In genomic region chr13:110097013-110097412, GRCh38 we compare ENCODE assay signal across 14 cellular contexts.
"Had no signal": no experiment of that assay in that cellular context is flagged by ENCODE, and none has a peak within 500 bp of the region (broad histone marks: within the 10 kb centered on the region; RNA-seq: fewer than 3 reads in every experiment).

No MANE protein-coding gene starts in this region.

- H3K4me1 ChIP-seq: left lung had no signal

- H3K4me3 Mint-ChIP-seq: activated CD4-positive, alpha-beta T cell treated with anti-CD3 and anti-CD28 coated beads, Interleukin-2, amount 10 ng/mL, durations not matched to agents 7 days and 5 days; effector memory CD8-positive, alpha-beta T cell; nephron; stimulated activated naive B cell treated with anti-CD40 and anti-IgM and Interleukin-4, amounts not matched to agents 10 μg/mL and 1 μg/mL and 100 μg/mL, for 72 hours had no signal

- H3K9ac ChIP-seq: parathyroid adenoma had no signal

- H3K79me2 ChIP-seq: parathyroid adenoma had no signal

- H2AFZ ChIP-seq: parathyroid adenoma had no signal

- H3K27ac Mint-ChIP-seq: activated CD4-positive, alpha-beta T cell treated with anti-CD3 and anti-CD28 coated beads, Interleukin-2, amount 10 ng/mL, durations not matched to agents 7 days and 5 days; effector memory CD8-positive, alpha-beta T cell; nephron; stimulated activated naive B cell treated with anti-CD40 and anti-IgM and Interleukin-4, amounts not matched to agents 10 μg/mL and 1 μg/mL and 100 μg/mL, for 72 hours had no signal

- H3K4me3 ChIP-seq: adrenal gland, cardiac muscle cell, left lung, thoracic aorta, upper lobe of right lung had no signal

- H3K27me3 ChIP-seq: adrenal gland, cardiac muscle cell, left lung, upper lobe of right lung had no signal

- H3K36me3 ChIP-seq: adrenal gland, cardiac muscle cell, left lung, thoracic aorta, upper lobe of right lung had no signal

- H3K27me3 Mint-ChIP-seq: activated CD4-positive, alpha-beta T cell treated with anti-CD3 and anti-CD28 coated beads, Interleukin-2, amount 10 ng/mL, durations not matched to agents 7 days and 5 days; effector memory CD8-positive, alpha-beta T cell; stimulated activated naive B cell treated with anti-CD40 and anti-IgM and Interleukin-4, amounts not matched to agents 10 μg/mL and 1 μg/mL and 100 μg/mL, for 72 hours had no signal

- ATAC-seq: effector memory CD8-positive, alpha-beta T cell; left lung; stimulated activated naive B cell treated with anti-CD40 and anti-IgM and Interleukin-4, amounts not matched to agents 10 μg/mL and 1 μg/mL and 100 μg/mL, for 72 hours; upper lobe of right lung had no signal

- H3K4me1 Mint-ChIP-seq: activated CD4-positive, alpha-beta T cell treated with anti-CD3 and anti-CD28 coated beads, Interleukin-2, amount 10 ng/mL, durations not matched to agents 7 days and 5 days; stimulated activated naive B cell treated with anti-CD40 and anti-IgM and Interleukin-4, amounts not matched to agents 10 μg/mL and 1 μg/mL and 100 μg/mL, for 72 hours had no signal

- DNase-seq: activated CD4-positive, alpha-beta T cell treated with anti-CD3 and anti-CD28 coated beads, Interleukin-2, amount 10 ng/mL, durations not matched to agents 7 days and 5 days; activated CD8-positive, alpha-beta memory T cell treated with anti-CD3 and anti-CD28 coated beads, Interleukin-2, amount 50 U/mL, for 4 hours; activated gamma-delta T cell treated with Interleukin-2 at 50 U/mL for 16 hours; adrenal gland; effector memory CD8-positive, alpha-beta T cell; islet precursor cell; left lung; midbrain; stimulated activated naive B cell treated with anti-CD40 and anti-IgM and Interleukin-4, amounts not matched to agents 10 μg/mL and 1 μg/mL and 100 μg/mL, for 72 hours; upper lobe of right lung had no signal

- H3K27ac ChIP-seq: adrenal gland, cardiac muscle cell, left lung, parathyroid adenoma, thoracic aorta, upper lobe of right lung had no signal

- H3K9me3 ChIP-seq: thoracic aorta had no signal
